Comparison of ENCODE assay signal across 1 cellular context in genomic region chr18:26657618-26658581, GRCh38.
TF ChIP-seq lines count a peak whose summit lies in the region.

No MANE protein-coding gene starts in this region.

TF ChIP-seq in SK-N-SH treated with all-trans-retinoic acid at 6 μM for 48 hours, 23 proteins besides CTCF, POLR2A, EP300 and RAD21 (continued from another document):
- TF ChIP-seq PATZ1 (CRISPR knock-in tag; IDR thresholded peaks at IDR 0.05; ENCODE audit: borderline replicate concordance) (no peak), ZFP30 (CRISPR knock-in tag; IDR thresholded peaks at IDR 0.05) (no peak), OSR1 (CRISPR knock-in tag; IDR thresholded peaks at IDR 0.05) (no peak), PPARA (CRISPR knock-in tag; IDR thresholded peaks at IDR 0.05; ENCODE audit: borderline replicate concordance) (no peak), CSDC2 (CRISPR knock-in tag; IDR thresholded peaks at IDR 0.05) (no peak)
